1 cellular context compared by ENCODE assay signal in genomic region chr3:72412557-72412956, GRCh38.
TF ChIP-seq lines count a peak whose summit lies in the region.

No MANE protein-coding gene starts in this region.

TF ChIP-seq in GM23338, 12 proteins besides CTCF, POLR2A, EP300 and RAD21 (continued from another document):
- TF ChIP-seq, protein P1, sequence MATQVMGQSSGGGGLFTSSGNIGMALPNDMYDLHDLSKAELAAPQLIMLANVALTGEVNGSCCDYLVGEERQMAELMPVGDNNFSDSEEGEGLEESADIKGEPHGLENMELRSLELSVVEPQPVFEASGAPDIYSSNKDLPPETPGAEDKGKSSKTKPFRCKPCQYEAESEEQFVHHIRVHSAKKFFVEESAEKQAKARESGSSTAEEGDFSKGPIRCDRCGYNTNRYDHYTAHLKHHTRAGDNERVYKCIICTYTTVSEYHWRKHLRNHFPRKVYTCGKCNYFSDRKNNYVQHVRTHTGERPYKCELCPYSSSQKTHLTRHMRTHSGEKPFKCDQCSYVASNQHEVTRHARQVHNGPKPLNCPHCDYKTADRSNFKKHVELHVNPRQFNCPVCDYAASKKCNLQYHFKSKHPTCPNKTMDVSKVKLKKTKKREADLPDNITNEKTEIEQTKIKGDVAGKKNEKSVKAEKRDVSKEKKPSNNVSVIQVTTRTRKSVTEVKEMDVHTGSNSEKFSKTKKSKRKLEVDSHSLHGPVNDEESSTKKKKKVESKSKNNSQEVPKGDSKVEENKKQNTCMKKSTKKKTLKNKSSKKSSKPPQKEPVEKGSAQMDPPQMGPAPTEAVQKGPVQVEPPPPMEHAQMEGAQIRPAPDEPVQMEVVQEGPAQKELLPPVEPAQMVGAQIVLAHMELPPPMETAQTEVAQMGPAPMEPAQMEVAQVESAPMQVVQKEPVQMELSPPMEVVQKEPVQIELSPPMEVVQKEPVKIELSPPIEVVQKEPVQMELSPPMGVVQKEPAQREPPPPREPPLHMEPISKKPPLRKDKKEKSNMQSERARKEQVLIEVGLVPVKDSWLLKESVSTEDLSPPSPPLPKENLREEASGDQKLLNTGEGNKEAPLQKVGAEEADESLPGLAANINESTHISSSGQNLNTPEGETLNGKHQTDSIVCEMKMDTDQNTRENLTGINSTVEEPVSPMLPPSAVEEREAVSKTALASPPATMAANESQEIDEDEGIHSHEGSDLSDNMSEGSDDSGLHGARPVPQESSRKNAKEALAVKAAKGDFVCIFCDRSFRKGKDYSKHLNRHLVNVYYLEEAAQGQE (IDR thresholded peaks at IDR 0.05; ENCODE audit: unreplicated experiment) = no peak
- TF ChIP-seq CREB1 (CRISPR knock-in tag; IDR thresholded peaks at IDR 0.05; ENCODE audit: low read depth) (no peak), EZH2 (IDR thresholded peaks at IDR 0.05; ENCODE audit: low read depth, unreplicated experiment) (no peak)
- TF ChIP-seq, protein P2, sequence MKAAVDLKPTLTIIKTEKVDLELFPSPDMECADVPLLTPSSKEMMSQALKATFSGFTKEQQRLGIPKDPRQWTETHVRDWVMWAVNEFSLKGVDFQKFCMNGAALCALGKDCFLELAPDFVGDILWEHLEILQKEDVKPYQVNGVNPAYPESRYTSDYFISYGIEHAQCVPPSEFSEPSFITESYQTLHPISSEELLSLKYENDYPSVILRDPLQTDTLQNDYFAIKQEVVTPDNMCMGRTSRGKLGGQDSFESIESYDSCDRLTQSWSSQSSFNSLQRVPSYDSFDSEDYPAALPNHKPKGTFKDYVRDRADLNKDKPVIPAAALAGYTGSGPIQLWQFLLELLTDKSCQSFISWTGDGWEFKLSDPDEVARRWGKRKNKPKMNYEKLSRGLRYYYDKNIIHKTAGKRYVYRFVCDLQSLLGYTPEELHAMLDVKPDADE (IDR thresholded peaks at IDR 0.05) = no peak
TF ChIP-seq in GM23338: peak in this region for 0.
